20 cellular contexts compared by ENCODE assay signal in the genomic region with DNA sequence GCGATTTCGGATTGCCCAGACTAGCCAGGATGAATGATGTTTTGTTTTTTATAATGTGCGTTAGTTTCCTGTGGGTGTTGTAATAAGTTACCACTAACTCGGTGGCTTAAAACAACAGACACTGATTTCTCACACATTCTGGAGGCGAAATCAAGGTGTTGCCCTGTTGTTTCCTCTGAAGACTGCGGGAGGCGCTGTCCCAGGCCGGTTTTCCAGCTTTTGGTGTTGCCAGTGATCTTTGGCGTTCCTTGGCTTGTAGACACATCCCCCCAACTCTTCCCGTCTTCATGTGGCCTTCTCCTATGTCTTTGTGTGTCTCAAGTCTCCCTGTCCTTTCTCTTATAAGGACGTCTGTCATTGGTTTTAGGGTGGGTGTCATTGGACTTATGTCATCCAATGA.
A peak's percentile ranks its signal among the peaks of the same experiment; 100 is the strongest.
DNase-seq lines count a peak whose midpoint lies in the region; ATAC-seq and TF ChIP-seq lines count a peak whose summit lies in the region.
"Had no signal": no experiment of that assay in that cellular context is flagged by ENCODE, and none has a peak within 500 bp of the region (broad histone marks: within the 10 kb centered on the region; RNA-seq: fewer than 3 reads in every experiment).

No MANE protein-coding gene starts in this region.

- H3K4me3 ChIP-seq in cardiac muscle cell (no peak overlapping the region), right cardiac atrium (ENCODE audit: low read length) (no peak overlapping the region), RWPE2 (ENCODE audit: severe bottlenecking) (no peak overlapping the region), epithelial cell of proximal tubule (ENCODE audit: low read depth, low read length) (no peak overlapping the region)
- H3K4me3 ChIP-seq: upper lobe of left lung had no signal

- H3K9me3 ChIP-seq in cardiac muscle cell (ENCODE audit: low read depth) (no peaks in the 10 kb centered on the region), right cardiac atrium (ENCODE audit: control insufficient read depth, low read length) (no peaks in the 10 kb centered on the region), RWPE2 (ENCODE audit: severe bottlenecking) (no peaks in the 10 kb centered on the region)

- intact Hi-C loops in right cardiac atrium (cut with DNase I): loop anchor here in 1 of 4 donors (5.0 kb wide), 1 partner anchor 69 kb away; no protein-coding TSS in a partner anchor

- 59% methylated on average over 11 of the region's 11 CpGs for WGBS in right cardiac atrium

- H3K4me1 ChIP-seq in cardiac muscle cell (ENCODE audit: low read depth): no peaks in the 10 kb centered on the region
- no peaks in the 10 kb centered on the region for H3K4me1 ChIP-seq in right cardiac atrium (ENCODE audit: control insufficient read depth, insufficient read depth, low read length)
- no peaks in the 10 kb centered on the region for H3K4me1 ChIP-seq in RWPE2 (ENCODE audit: insufficient read depth, poor library complexity, severe bottlenecking)

- H3K27me3 ChIP-seq in cardiac muscle cell (no peaks in the 10 kb centered on the region), right cardiac atrium (ENCODE audit: control insufficient read depth, insufficient read depth) (no peaks in the 10 kb centered on the region), RWPE2 (ENCODE audit: insufficient read depth, poor library complexity, severe bottlenecking) (peaks cover 20% of the 10 kb centered on the region)

- H3K36me3 ChIP-seq in cardiac muscle cell: no peaks in the 10 kb centered on the region
- no peaks in the 10 kb centered on the region for H3K36me3 ChIP-seq in RWPE2 (ENCODE audit: low read depth)
- H3K36me3 ChIP-seq: upper lobe of left lung had no signal

- H3K27ac ChIP-seq in cardiac muscle cell: no peak overlapping the region
- H3K27ac ChIP-seq in right cardiac atrium (ENCODE audit: low read length): no peak overlapping the region
- H3K27ac ChIP-seq in RWPE2 (ENCODE audit: poor library complexity, severe bottlenecking): no peak overlapping the region
- H3K27ac ChIP-seq: HL-60, RWPE1, upper lobe of left lung had no signal

- DNase-seq in cardiac muscle cell (ENCODE audit: low read depth in 1 of 2, low spot score in 1 of 2) (no peak), right cardiac atrium (no peak), RWPE2 (ENCODE audit: low spot score) (no peak), epithelial cell of proximal tubule (ENCODE audit: low read depth) (no peak), DMS153 treated with DMSO at 0.1 percent for 48 hours (lab: John Stamatoyannopoulos, UW; ENCODE audit: unreplicated experiment) (no peak), NCI-H1105 (lab: John Stamatoyannopoulos, UW) (no peak), occipital lobe (lab: John Stamatoyannopoulos, UW) (no peak)
- DNase-seq in stimulated activated CD8-positive, alpha-beta memory T cell treated with anti-CD3 and anti-CD28 coated beads, Interleukin-4, amount 100 ng/mL, for 48 hours: no peak
- DNase-seq: ACHN; activated CD8-positive, alpha-beta T cell treated with anti-CD3 and anti-CD28 coated beads for 36 hours; activated T-cell treated with anti-CD3 and anti-CD28 coated beads, Interleukin-2, amount 50 U/mL, for 72 hours; CD4-positive, alpha-beta T cell; islet precursor cell; NCI-H1092 treated with DMSO at 0.1 percent for 48 hours; retina; stimulated activated naive CD8-positive, alpha-beta T cell treated with anti-CD3 and anti-CD28 coated beads, Interleukin-15, Interleukin-2, amounts not matched to agents 100 U/mL and 50 U/mL, for 24 hours; T-cell; upper lobe of left lung had no signal

- TF ChIP-seq CTCF in cardiac muscle cell (IDR thresholded peaks at IDR 0.05; ENCODE audit: low read depth, low read length) (peak; percentile 7), RWPE2 (IDR thresholded peaks at IDR 0.05; ENCODE audit: poor library complexity, severe bottlenecking) (peak; percentile 8), epithelial cell of proximal tubule (conservative IDR thresholded peaks at IDR 0.05; ENCODE audit: low read depth, low read length) (peak; percentile 25)

- no peak for ATAC-seq in right cardiac atrium
- no peak for ATAC-seq in RWPE2 (ENCODE audit: low read depth)
- ATAC-seq: activated CD8-positive, alpha-beta T cell treated with anti-CD3 and anti-CD28 coated beads for 36 hours; activated T-cell treated with anti-CD3 and anti-CD28 coated beads, Interleukin-2, amount 50 U/mL, for 72 hours; stimulated activated naive CD8-positive, alpha-beta T cell treated with anti-CD3 and anti-CD28 coated beads, Interleukin-15, Interleukin-2, amounts not matched to agents 100 U/mL and 50 U/mL, for 24 hours; T-cell had no signal
